In the genomic region with DNA sequence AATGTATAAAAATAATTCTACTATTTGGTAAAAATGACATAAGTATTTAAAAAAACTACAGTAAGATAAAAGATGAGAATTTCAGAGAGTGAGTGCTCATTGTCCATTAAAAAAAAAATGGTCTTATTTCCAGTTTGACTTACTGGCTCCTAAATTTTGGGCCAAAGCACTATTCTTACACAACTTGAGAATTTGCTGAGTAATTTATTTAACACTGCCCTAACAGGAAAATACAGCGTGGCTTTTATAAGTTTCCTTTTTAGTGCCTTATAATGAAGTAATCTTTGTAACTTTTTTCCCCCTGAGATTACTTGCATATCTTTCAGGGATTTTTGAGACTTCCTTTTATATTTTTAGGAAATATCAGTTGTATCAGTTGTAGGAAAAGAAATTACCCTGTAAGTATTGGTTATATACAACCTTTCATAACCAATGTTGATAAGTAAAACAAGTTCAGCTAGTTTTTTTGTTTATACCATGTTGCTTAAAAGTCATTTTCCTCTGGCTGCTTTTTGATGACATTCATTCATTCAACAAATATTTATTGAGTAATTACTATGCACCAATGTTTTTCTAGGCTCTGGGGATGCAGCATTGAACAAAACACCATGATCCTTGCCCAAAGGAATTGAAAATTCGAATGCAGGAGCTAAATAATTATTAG, we compare ENCODE assay signal across 2 cellular contexts.
TF ChIP-seq lines count a peak whose summit lies in the region.

No MANE protein-coding gene starts in this region.

TF ChIP-seq in A549, 52 proteins besides CTCF, POLR2A, EP300 and RAD21:
- no peak for TF ChIP-seq BHLHE40 (IDR thresholded peaks at IDR 0.05; ENCODE audit: low read depth, low read length)
- TF ChIP-seq MAFK (IDR thresholded peaks at IDR 0.05; ENCODE audit: partially characterized antibody) = peak; percentile 4

TF ChIP-seq in HepG2, 621 proteins besides CTCF, POLR2A, EP300 and RAD21:
- TF ChIP-seq MAFK (conservative IDR thresholded peaks at IDR 0.05 in 1 of 2, IDR thresholded peaks at IDR 0.05 in 1 of 2; ENCODE audit: low read length in 2 of 2) (peak; percentile 13 to 37; a peak in 2 of 4 replicates), ZNF850 (CRISPR knock-in tag; conservative IDR thresholded peaks at IDR 0.05) (no peak), MAFF (IDR thresholded peaks at IDR 0.05; ENCODE audit: low read depth, low read length) (0 out of 2 replicates have a peak, but pooled peaks have one; percentile 8), ZNF713 (CRISPR knock-in tag; IDR thresholded peaks at IDR 0.05) (no peak), IKZF1 (IDR thresholded peaks at IDR 0.05) (no peak)
